In the genomic region with DNA sequence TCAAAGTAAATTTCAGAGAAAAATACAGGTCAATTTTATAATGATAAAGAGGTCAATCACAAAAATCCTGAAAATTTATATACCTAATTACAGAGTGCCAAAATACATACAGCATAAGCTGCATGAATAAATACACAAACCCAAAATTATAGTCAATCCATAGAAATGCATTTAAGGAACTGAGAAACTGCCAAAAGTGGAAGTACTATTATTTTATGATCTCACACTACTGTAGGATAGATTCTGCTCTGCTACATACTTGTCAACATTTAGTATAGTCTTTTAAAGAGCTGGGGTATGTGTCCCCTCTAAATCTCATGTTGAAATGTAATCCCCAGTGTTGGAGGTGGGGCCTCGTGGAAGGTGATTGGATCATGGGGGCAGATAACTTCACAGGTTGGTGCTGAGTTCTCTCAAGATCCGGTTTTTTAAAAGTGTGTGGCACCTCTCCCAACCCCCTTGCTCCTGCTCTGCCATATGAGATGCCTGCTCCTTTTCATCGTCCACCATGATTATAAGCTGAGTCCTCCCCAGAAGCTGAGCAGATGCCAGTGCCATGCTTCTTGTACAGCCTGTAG, we compare ENCODE assay signal across 16 cellular contexts. TPM values are rescaled to one million over a fixed set of nuclear protein-coding genes. Genes with fewer than 3 reads are reported as not detected.
DNase-seq lines count a peak whose midpoint lies in the region; ATAC-seq, FAIRE-seq and TF ChIP-seq lines count a peak whose summit lies in the region.
"Had no signal": no experiment of that assay in that cellular context is flagged by ENCODE, and none has a peak within 500 bp of the region (broad histone marks: within the 10 kb centered on the region; RNA-seq: fewer than 3 reads in every experiment).

No MANE protein-coding gene starts in this region.

- H3K23ac ChIP-seq in neuronal stem cell (ENCODE audit: low read depth, low read length, poor library complexity) = no peak overlapping the region

- H2AFZ ChIP-seq in GM12878 (ENCODE audit: control insufficient read depth, low read depth, low read length) (no peak overlapping the region), neuronal stem cell (ENCODE audit: low read length) (no peak overlapping the region)

- no peak overlapping the region for H3K4me2 ChIP-seq in GM12878 (ENCODE audit: control insufficient read depth, insufficient read depth)
- H3K4me2 ChIP-seq in neuronal stem cell (ENCODE audit: insufficient read depth, low read length, poor library complexity, severe bottlenecking) = peak overlapping the region; percentile 25

- no peak overlapping the region for H3K14ac ChIP-seq in neuronal stem cell (ENCODE audit: low read length)

- SMC1A ChIA-PET in GM12878 (lab: Charles Lee; ENCODE audit: uncharacterized antibody, unreplicated experiment) = no interaction called here

- no peak overlapping the region for H4K8ac ChIP-seq in neuronal stem cell (ENCODE audit: low read depth, low read length)

- no peak overlapping the region for H3K4ac ChIP-seq in neuronal stem cell (ENCODE audit: low read length)

- TF ChIP-seq EP300 in GM12878 (IDR thresholded peaks at IDR 0.05; ENCODE audit: borderline replicate concordance in 1 of 2, control insufficient read depth in 1 of 2, low read depth in 2 of 2, low read length in 2 of 2) = no peak

- no peaks in the 10 kb centered on the region for H3K79me1 ChIP-seq in neuronal stem cell (ENCODE audit: low read depth, low read length)

- H2BK15ac ChIP-seq in neuronal stem cell (ENCODE audit: low read length) = no peak overlapping the region

- no peaks in the 10 kb centered on the region for H3K27me3 ChIP-seq in GM12878 (replicated peaks in 1 of 2; ENCODE audit: control insufficient read depth in 2 of 2, insufficient read depth in 2 of 2, low read length in 1 of 2)
- H3K27me3 ChIP-seq in neuronal stem cell (ENCODE audit: control insufficient read depth in 3 of 3, insufficient read depth in 3 of 3, low read depth in 1 of 3, low read length in 3 of 3) = no peaks in the 10 kb centered on the region
- H3K27me3 ChIP-seq: tibial artery had no signal

- RAD21 ChIA-PET in GM12878 (lab: Charles Lee; ENCODE audit: unreplicated experiment) = no interaction called here

- H2AK5ac ChIP-seq in neuronal stem cell (ENCODE audit: low read depth, low read length) = no peak overlapping the region

- H3K4me3 ChIP-seq in GM12878 = no peak overlapping the region
- H3K4me3 ChIP-seq in neuronal stem cell (ENCODE audit: low read length in 2 of 2) = no peak overlapping the region
- H3K4me3 ChIP-seq: tibial artery had no signal

- H2BK5ac ChIP-seq in neuronal stem cell (ENCODE audit: low read length) = no peak overlapping the region

- H2BK120ac ChIP-seq in neuronal stem cell (ENCODE audit: low read depth, low read length) = no peak overlapping the region

- BruUV-seq in GM12878 (replicated peaks; lab: Mats Ljungman, UMichigan) = no TSS peak

- TF ChIP-seq POLR2A in GM12878 (IDR thresholded peaks at IDR 0.05; ENCODE audit: low read depth, low read length) (no peak), erythroblast (IDR thresholded peaks at IDR 0.05; ENCODE audit: low read length) (no peak)

- H3K4me1 ChIP-seq in GM12878 (ENCODE audit: control insufficient read depth, insufficient read depth, low read length) = no peaks in the 10 kb centered on the region
- H3K4me1 ChIP-seq in neuronal stem cell (ENCODE audit: control insufficient read depth in 2 of 2, insufficient read depth in 1 of 2, low read depth in 1 of 2, low read length in 2 of 2) = peaks cover 0 to 2% of the 10 kb centered on the region in 2 donors

- ATAC-seq in GM21515 (IDR thresholded peaks at IDR 0.05; ENCODE audit: unreplicated experiment) = peak; percentile 58
- ATAC-seq in GM12878 = peak; percentile 69
- ATAC-seq: SK-N-SH treated with all-trans-retinoic acid at 6 μM for 48 hours had no signal

- POLR2A ChIA-PET in GM12878 (lab: Charles Lee) = no interaction called here

- peak; percentile 13 for FAIRE-seq in GM12878 (lab: Jason Lieb, UNC)
- FAIRE-seq: colon had no signal

- intact Hi-C loops in GM12878 (cut with micrococcal nuclease; ENCODE audit: unreplicated experiment) = no loop called here

- no peaks in the 10 kb centered on the region for H3K79me2 ChIP-seq in GM12878 (ENCODE audit: control insufficient read depth, insufficient read depth, low read length)

- peak; percentile 69 to 77 for DNase-seq in Kasumi-1 (lab: John Stamatoyannopoulos, UW)
- DNase-seq in GM12878 (ENCODE audit: low read depth, low spot score) = no peak
- no peak for DNase-seq in neuronal stem cell (ENCODE audit: low spot score)
- no peak for DNase-seq in GOT3 (lab: John Stamatoyannopoulos, UW)
- no peak for DNase-seq in erythroblast (lab: John Stamatoyannopoulos, UW)
- DNase-seq in activated T-cell treated with anti-CD3 and anti-CD28 coated beads for 4 hours = no peak
- DNase-seq in cerebellum (ENCODE audit: low spot score) = no peak
- DNase-seq: activated CD4-positive, alpha-beta T cell treated with anti-CD3 and anti-CD28 coated beads, Interleukin-2, amount 50 U/mL, for 48 hours; activated naive CD4-positive, alpha-beta T cell treated with anti-CD3 and anti-CD28 coated beads for 36 hours; COR-L47; foreskin fibroblast; NCI-H446; tibial artery had no signal

- H3K18ac ChIP-seq in neuronal stem cell (ENCODE audit: low read length) = no peak overlapping the region

- H3K9ac ChIP-seq in GM12878 (ENCODE audit: control insufficient read depth, insufficient read depth, low read length) (no peak overlapping the region), neuronal stem cell (ENCODE audit: low read depth, low read length, poor library complexity) (no peak overlapping the region)

- H3K9me3 ChIP-seq in GM12878 (replicated peaks; ENCODE audit: control insufficient read depth, insufficient read depth, low read length) (no peaks in the 10 kb centered on the region), neuronal stem cell (replicated peaks in 1 of 2; ENCODE audit: control insufficient read depth in 2 of 2, insufficient read depth in 1 of 2, low read depth in 1 of 2, low read length in 2 of 2) (peaks cover 0 to 5% of the 10 kb centered on the region in 2 donors)
- H3K9me3 ChIP-seq: tibial artery had no signal

- 77% methylated on average over 3 of the region's 3 CpGs for WGBS in GM12878 (ENCODE audit: insufficient coverage, insufficient replicate concordance, low lambda C conversion rate, missing lambda C conversion rate)
- WGBS in neuronal stem cell (ENCODE audit: extremely low coverage in 2 of 2, insufficient read length in 2 of 2, insufficient replicate concordance in 1 of 2), 2 donors = no CpG with 5 or more reads among the region's 3 CpGs

- no peak overlapping the region for H4K91ac ChIP-seq in neuronal stem cell (ENCODE audit: low read depth, low read length, poor library complexity)

- H3K27ac ChIP-seq in GM12878 (ENCODE audit: control insufficient read depth, insufficient read depth) = no peak overlapping the region
- H3K27ac ChIP-seq in neuronal stem cell (replicated peaks; ENCODE audit: low read length) = no peak overlapping the region
- H3K27ac ChIP-seq: tibial artery had no signal

- no peak for TF ChIP-seq RAD21 in GM12878 (IDR thresholded peaks at IDR 0.05; ENCODE audit: insufficient read depth, low read depth, low read length)

- in situ Hi-C loops in GM12878 (cut with MboI) = no loop called here

- H3K36me3 ChIP-seq in GM12878 (ENCODE audit: control insufficient read depth in 2 of 2, insufficient read depth in 2 of 2, low read length in 1 of 2) = no peaks in the 10 kb centered on the region; a peak in 1 of 4 replicates
- H3K36me3 ChIP-seq in neuronal stem cell (replicated peaks in 1 of 2; ENCODE audit: control insufficient read depth in 2 of 2, insufficient read depth in 2 of 2, low read length in 2 of 2) = no peaks in the 10 kb centered on the region

- no peak overlapping the region for H2BK12ac ChIP-seq in neuronal stem cell (ENCODE audit: low read length)

- no peaks in the 10 kb centered on the region for H4K20me1 ChIP-seq in GM12878 (ENCODE audit: control insufficient read depth, insufficient read depth)

- CTCF ChIA-PET in GM12878 (lab: Yijun Ruan, JAX) = interaction anchor here (0.5 kb wide), 1 partner anchor 33 kb away, joined by 3 read pairs; no protein-coding TSS in a partner anchor

- no peak for TF ChIP-seq CTCF in GM12878 (IDR thresholded peaks at IDR 0.05 in 2 of 3, conservative IDR thresholded peaks at IDR 0.05 in 1 of 3; ENCODE audit: control insufficient read depth in 2 of 3, extremely low read depth in 1 of 3, insufficient read depth in 1 of 3, low read depth in 3 of 3, low read length in 3 of 3)

RNA-seq across cellular contexts. Expression of a gene that starts 31.8 kb away (rescaled TPM):
- total RNA-seq in GM12878 (2013; cell fraction: nucleolus; rRNA removed) = 39.5 and 49.5 TPM in 2 replicates
- total RNA-seq in GM12878 (2014; rRNA removed) (17.6 and 19.1 TPM in 2 replicates), GM12878 (2014; rRNA removed; fragmentation: Illumina TruSeq; extraction: Trizol) (13.6 and 14.2 TPM in 2 replicates), GM12878 (2021) (9.7 and 13.4 TPM in 2 replicates), cerebellum (33.1 TPM)
- polyA plus RNA-seq in GM12878 (2011; ENCODE audit: low read depth) = 5.0 TPM
- polyA plus RNA-seq in GM12878 (2011; rRNA removed) (12.1 and 16.2 TPM in 2 replicates), GM12878 (2014; fragmentation: Illumina TruSeq; extraction: Trizol) (8.1 and 9.8 TPM in 2 replicates), GM12878 (2014; fragmentation: Nextera tagmentation; extraction: Ambion mirVana) (1 to 10 TPM in 1 of 2 experiments, under 1 TPM in 1; 0.80 to 2.8 TPM), GM12878 (2014; rRNA removed) (10.2 and 12.3 TPM in 2 replicates), GM12878 (2016; fragmentation: Nextera tagmentation; extraction: Ambion mirVana) (10 to 100 TPM; 21.9 to 24.4 TPM)
- polyA plus RNA-seq in GM12878 (2011; cell fraction: cytosol; rRNA removed) = 6.6 and 7.5 TPM in 2 replicates
- 6.9 and 8.5 TPM in 2 replicates for polyA plus RNA-seq in GM12878 (2011; cell fraction: nucleus; rRNA removed)
- polyA plus RNA-seq in GM12878 (2012) = 7.2 and 8.5 TPM in 2 replicates
- 6.4 and 7.1 TPM in 2 replicates for polyA minus RNA-seq in GM12878 (2011; rRNA and poly(A)+ RNA removed)
- 3.2 and 7.9 TPM in 2 replicates for polyA minus RNA-seq in GM12878 (2011; cell fraction: cytosol; rRNA and poly(A)+ RNA removed)
- 19.0 and 37.2 TPM in 2 replicates for polyA minus RNA-seq in GM12878 (2011; cell fraction: nucleus; rRNA and poly(A)+ RNA removed)
- 8.4 TPM for polyA plus RNA-seq in neuronal stem cell (2013, experiment 1 of 2)
- 8.9 TPM for polyA plus RNA-seq in neuronal stem cell (2013, experiment 2 of 2)

Comparison
In these comparisons a context has a peak if more than half of its experiments do, and no peak if none do; other contexts are left out.
1. DNase-seq: peak in Kasumi-1 (2 of 2); none in GM12878 (single experiment), neuronal stem cell (single experiment), GOT3 (single experiment), erythroblast (0 of 2), activated T-cell treated with anti-CD3 and anti-CD28 coated beads for 4 hours (single experiment) and cerebellum (single experiment).